ENCODE assay signal across 8 cellular contexts in the genomic region with DNA sequence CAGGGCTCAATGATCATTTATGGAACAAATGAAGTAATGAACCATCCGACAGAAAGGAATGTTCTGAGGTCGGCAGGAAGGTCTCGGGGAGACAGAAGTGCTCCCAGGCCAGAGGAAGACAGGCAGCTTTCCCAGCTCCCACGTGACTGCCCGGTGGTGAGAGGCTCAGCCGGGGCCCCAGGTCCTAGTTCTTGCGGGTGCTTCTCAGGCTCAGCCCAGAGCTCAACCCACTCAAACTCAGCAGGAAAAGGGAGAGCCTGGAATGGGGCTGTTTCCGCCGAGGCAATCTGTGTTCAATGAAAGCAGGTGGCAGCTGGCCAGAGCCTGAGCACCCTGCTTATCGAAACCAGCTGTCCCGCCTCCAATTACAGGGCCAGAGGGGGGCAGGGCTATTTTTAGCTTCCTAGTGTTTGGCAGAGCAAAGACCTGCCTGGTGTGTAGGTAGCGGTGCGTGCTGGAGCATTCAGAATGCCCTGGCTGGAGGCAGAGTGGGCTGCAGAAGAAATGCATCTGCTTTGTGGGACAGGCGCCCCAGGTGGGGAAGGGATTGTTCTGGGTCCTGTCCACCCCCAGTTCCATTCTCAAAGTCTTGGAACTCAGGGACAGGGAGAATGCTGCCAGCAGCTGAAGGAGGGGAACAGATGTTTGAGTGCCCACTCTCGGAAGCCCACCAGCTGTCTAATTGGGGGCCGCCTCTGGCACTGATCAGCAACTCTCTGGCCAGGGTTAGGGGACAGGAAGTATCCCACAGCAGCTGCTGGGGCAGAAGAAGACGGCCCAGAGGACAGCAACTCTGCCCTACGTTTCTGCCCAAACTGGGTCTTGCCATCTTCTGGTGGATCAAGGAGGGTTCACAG.
DNase-seq lines count a peak whose midpoint lies in the region; ATAC-seq and TF ChIP-seq lines count a peak whose summit lies in the region.

No MANE protein-coding gene starts in this region.

- in situ Hi-C loops in GM23248 (cut with MboI) = no loop called here

- H3K4me3 ChIP-seq in GM23248 (peak overlapping the region; percentile 32), choroid plexus epithelial cell (ENCODE audit: low read depth, low read length) (no peak overlapping the region), Karpas-422 (ENCODE audit: low read length) (no peak overlapping the region)

- DNase-seq in GM23248 = peak; percentile 93
- peak; percentile 81 for DNase-seq in NCI-H446 treated with DMSO at 0.1 percent for 48 hours (lab: John Stamatoyannopoulos, UW)
- DNase-seq in choroid plexus epithelial cell (ENCODE audit: low read depth) = peak; percentile 95
- peak; percentile 89 to 91 for DNase-seq in left colon
- DNase-seq in superior temporal gyrus (ENCODE audit: extremely low spot score) = peak; percentile 70
- no peak for DNase-seq in Karpas-422
- no peak for DNase-seq in activated naive CD4-positive, alpha-beta T cell treated with anti-CD3 and anti-CD28 coated beads for 36 hours

- H3K4me1 ChIP-seq in GM23248 (ENCODE audit: insufficient read depth) = peaks cover 25% of the 10 kb centered on the region
- H3K4me1 ChIP-seq in Karpas-422 (ENCODE audit: low read length) = peaks cover 6% of the 10 kb centered on the region

- H3K36me3 ChIP-seq in GM23248 (ENCODE audit: low read depth) (no peaks in the 10 kb centered on the region), Karpas-422 (ENCODE audit: insufficient read depth, low read length) (no peaks in the 10 kb centered on the region)

- H3K4me3 Mint-ChIP-seq in activated naive CD4-positive, alpha-beta T cell treated with anti-CD3 and anti-CD28 coated beads for 36 hours = no peak overlapping the region

- H3K27me3 Mint-ChIP-seq in activated naive CD4-positive, alpha-beta T cell treated with anti-CD3 and anti-CD28 coated beads for 36 hours (ENCODE audit: low read depth) = no peaks in the 10 kb centered on the region

- H3K4me1 Mint-ChIP-seq in activated naive CD4-positive, alpha-beta T cell treated with anti-CD3 and anti-CD28 coated beads for 36 hours (ENCODE audit: low read depth) = no peaks in the 10 kb centered on the region

- H3K9me3 ChIP-seq in GM23248 (ENCODE audit: low read depth) = no peaks in the 10 kb centered on the region
- no peaks in the 10 kb centered on the region for H3K9me3 ChIP-seq in Karpas-422 (ENCODE audit: low read length)

- CTCF ChIA-PET in activated naive CD4-positive, alpha-beta T cell treated with anti-CD3 and anti-CD28 coated beads for 36 hours (lab: Charles Lee) = interaction anchor here (0.6 to 4.0 kb wide), 2 partner anchors 25 to 1006 kb away, joined by 3 to 11 read pairs; no protein-coding TSS in a partner anchor

- H3K36me3 Mint-ChIP-seq in activated naive CD4-positive, alpha-beta T cell treated with anti-CD3 and anti-CD28 coated beads for 36 hours (ENCODE audit: low read depth) = no peaks in the 10 kb centered on the region

- no peaks in the 10 kb centered on the region for H3K9me3 Mint-ChIP-seq in activated naive CD4-positive, alpha-beta T cell treated with anti-CD3 and anti-CD28 coated beads for 36 hours

- ATAC-seq in left colon = peak; percentile 71
- no peak for ATAC-seq in GM19397 (IDR thresholded peaks at IDR 0.05; ENCODE audit: unreplicated experiment)

- H4K20me1 ChIP-seq in GM23248 (ENCODE audit: insufficient read depth) = no peaks in the 10 kb centered on the region
- peaks cover 7% of the 10 kb centered on the region; the same call in 1 of the 2 replicates for H4K20me1 ChIP-seq in Karpas-422 (ENCODE audit: insufficient read depth, low read depth, low read length)

- H3K9me2 ChIP-seq in GM23248 (ENCODE audit: insufficient read depth) (no peaks in the 10 kb centered on the region), Karpas-422 (replicated peaks; ENCODE audit: insufficient read depth, low read length) (no peaks in the 10 kb centered on the region)

- peak; percentile 7 for TF ChIP-seq CTCF in choroid plexus epithelial cell (conservative IDR thresholded peaks at IDR 0.05; ENCODE audit: low read depth, low read length)

- H3K4me2 ChIP-seq in GM23248 (ENCODE audit: unreplicated experiment) (peak overlapping the region; percentile 53), Karpas-422 (ENCODE audit: low read depth, low read length, poor library complexity, severe bottlenecking) (no peak overlapping the region)

- no peak overlapping the region for H3K27ac Mint-ChIP-seq in activated naive CD4-positive, alpha-beta T cell treated with anti-CD3 and anti-CD28 coated beads for 36 hours

- H2AFZ ChIP-seq in GM23248 (peak overlapping the region; percentile 35; the same call in 1 of the 2 replicates), Karpas-422 (ENCODE audit: low read length) (no peak overlapping the region)

- 13 to 14% methylated on average over 18 of the region's 18 CpGs for WGBS in GM23248 (ENCODE audit: low coverage in 1 of 2, low lambda C conversion rate in 2 of 2, missing lambda C conversion rate in 2 of 2), 2 experiments

- no peaks in the 10 kb centered on the region for H3K27me3 ChIP-seq in GM23248 (replicated peaks; ENCODE audit: insufficient read depth)
- no peaks in the 10 kb centered on the region for H3K27me3 ChIP-seq in Karpas-422 (ENCODE audit: low read length)

- H3K27ac ChIP-seq in GM23248 = peak overlapping the region; percentile 11; the same call in 1 of the 2 replicates
- H3K27ac ChIP-seq in Karpas-422 (ENCODE audit: low read length) = no peak overlapping the region

- intact Hi-C loops in left colon (cut with DNase I, micrococcal nuclease) = no loop called here
- intact Hi-C loops in activated naive CD4-positive, alpha-beta T cell treated with anti-CD3 and anti-CD28 coated beads for 36 hours (cut with micrococcal nuclease) = no loop called here

- H3F3A ChIP-seq in GM23248 (ENCODE audit: insufficient read depth) = no peaks in the 10 kb centered on the region; the same call in 1 of the 2 replicates

- H3K9ac ChIP-seq in GM23248 (peak overlapping the region; percentile 21; the same call in 1 of the 2 replicates), Karpas-422 (ENCODE audit: low read length) (no peak overlapping the region)

- H3K79me2 ChIP-seq in GM23248 (ENCODE audit: insufficient read depth) (no peaks in the 10 kb centered on the region), Karpas-422 (ENCODE audit: low read length) (no peaks in the 10 kb centered on the region)

Comparison
In these comparisons a context has a peak if more than half of its experiments do, and no peak if none do; other contexts are left out.
1. DNase-seq: peak in GM23248 (single experiment), NCI-H446 treated with DMSO at 0.1 percent for 48 hours (single experiment), choroid plexus epithelial cell (single experiment), left colon (2 of 2) and superior temporal gyrus (single experiment); none in Karpas-422 (single experiment) and activated naive CD4-positive, alpha-beta T cell treated with anti-CD3 and anti-CD28 coated beads for 36 hours (single experiment).